Comparison of ENCODE assay signal across 15 cellular contexts in the genomic region with DNA sequence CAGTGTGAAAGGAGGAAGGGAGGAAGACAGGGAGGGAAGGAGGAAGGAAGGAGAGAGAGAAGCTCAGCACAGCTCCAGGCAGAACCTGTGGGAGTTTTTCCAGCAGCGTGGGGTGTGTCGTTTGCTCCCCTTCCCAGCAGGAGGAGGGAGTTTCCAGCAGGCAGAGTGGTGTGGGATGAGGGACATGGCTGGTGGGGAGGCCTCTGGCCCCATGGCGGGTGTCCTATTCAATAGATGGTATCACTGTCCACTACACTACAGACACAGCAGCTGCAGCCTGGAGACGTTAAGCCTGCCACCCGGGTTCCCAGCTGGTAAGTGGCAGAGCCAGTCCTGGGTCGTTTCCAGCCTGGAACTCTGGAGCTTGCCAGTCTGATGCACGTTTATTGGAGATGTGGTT. TPM values are rescaled to one million over a fixed set of nuclear protein-coding genes. Genes with fewer than 3 reads are reported as not detected.
DNase-seq lines count a peak whose midpoint lies in the region; ATAC-seq, FAIRE-seq and TF ChIP-seq lines count a peak whose summit lies in the region.
"Had no signal": no experiment of that assay in that cellular context is flagged by ENCODE, and none has a peak within 500 bp of the region (broad histone marks: within the 10 kb centered on the region; RNA-seq: fewer than 3 reads in every experiment).

No MANE protein-coding gene starts in this region.

- H3K36me3 ChIP-seq in SJCRH30 (no peaks in the 10 kb centered on the region), kidney (ENCODE audit: control insufficient read depth in 1 of 2, insufficient read depth in 2 of 2, low read length in 2 of 2) (no peaks in the 10 kb centered on the region), prostate gland (no peaks in the 10 kb centered on the region)
- H3K36me3 ChIP-seq in naive thymus-derived CD4-positive, alpha-beta T cell (ENCODE audit: control insufficient read depth in 2 of 3, insufficient read depth in 3 of 3, low read length in 3 of 3): no peaks in the 10 kb centered on the region
- H3K36me3 ChIP-seq: BLaER1, gastrocnemius medialis had no signal

- H3K4me3 ChIP-seq in SJCRH30: no peak overlapping the region
- no peak overlapping the region for H3K4me3 ChIP-seq in kidney (ENCODE audit: low read length in 2 of 2)
- no peak overlapping the region for H3K4me3 ChIP-seq in prostate gland
- H3K4me3 ChIP-seq in naive thymus-derived CD4-positive, alpha-beta T cell (ENCODE audit: low read length): no peak overlapping the region
- H3K4me3 ChIP-seq: BLaER1, gastrocnemius medialis had no signal

- CTCF ChIA-PET in naive thymus-derived CD4-positive, alpha-beta T cell (lab: Charles Lee): no interaction called here

- H3K36me3 Mint-ChIP-seq in HFFc6 (ENCODE audit: low read depth): no peaks in the 10 kb centered on the region
- H3K36me3 Mint-ChIP-seq in stimulated activated effector memory CD8-positive, alpha-beta T cell treated with anti-CD3 and anti-CD28 coated beads, Interleukin-12 subunit alpha, Interleukin-12 subunit beta, amount 100 ng/mL, for 72 hours: no peaks in the 10 kb centered on the region
- no peaks in the 10 kb centered on the region for H3K36me3 Mint-ChIP-seq in activated CD4-positive, alpha-beta T cell treated with anti-CD3 and anti-CD28 coated beads, Interleukin-2, amount 10 ng/mL, durations not matched to agents 24 days and 14 days (ENCODE audit: low read depth)
- H3K36me3 Mint-ChIP-seq in naive thymus-derived CD4-positive, alpha-beta T cell: no peaks in the 10 kb centered on the region

- peaks cover 35% of the 10 kb centered on the region for H3K4me1 ChIP-seq in SJCRH30
- peaks cover 0 to 3% of the 10 kb centered on the region in 2 donors for H3K4me1 ChIP-seq in kidney (ENCODE audit: control insufficient read depth in 1 of 2, insufficient read depth in 1 of 2, low read depth in 1 of 2, low read length in 2 of 2)
- peaks cover 10% of the 10 kb centered on the region for H3K4me1 ChIP-seq in prostate gland (replicated peaks)
- no peaks in the 10 kb centered on the region for H3K4me1 ChIP-seq in naive thymus-derived CD4-positive, alpha-beta T cell (ENCODE audit: control insufficient read depth in 2 of 2, insufficient read depth in 2 of 2, low read length in 2 of 2)

- POLR2A ChIA-PET in naive thymus-derived CD4-positive, alpha-beta T cell (lab: Charles Lee): no interaction called here

- no peak for ATAC-seq in stimulated activated effector memory CD8-positive, alpha-beta T cell treated with anti-CD3 and anti-CD28 coated beads, Interleukin-12 subunit alpha, Interleukin-12 subunit beta, amount 100 ng/mL, for 72 hours
- no peak for ATAC-seq in naive thymus-derived CD4-positive, alpha-beta T cell
- ATAC-seq: gastrocnemius medialis had no signal

- no peaks in the 10 kb centered on the region for H3K9me3 Mint-ChIP-seq in HFFc6
- no peaks in the 10 kb centered on the region for H3K9me3 Mint-ChIP-seq in stimulated activated effector memory CD8-positive, alpha-beta T cell treated with anti-CD3 and anti-CD28 coated beads, Interleukin-12 subunit alpha, Interleukin-12 subunit beta, amount 100 ng/mL, for 72 hours
- no peaks in the 10 kb centered on the region for H3K9me3 Mint-ChIP-seq in activated CD4-positive, alpha-beta T cell treated with anti-CD3 and anti-CD28 coated beads, Interleukin-2, amount 10 ng/mL, durations not matched to agents 24 days and 14 days
- peaks cover 0 to 1% (median 0%) of the 10 kb centered on the region in 11 donors for H3K9me3 Mint-ChIP-seq in naive thymus-derived CD4-positive, alpha-beta T cell
- H3K9me3 Mint-ChIP-seq: activated T-helper 2 cell treated with anti-CD3 and anti-CD28 coated beads, Interferon-gamma antibody, Interleukin-2, Interleukin-4, amounts not matched to agents 10 μg/mL and 5 μg/mL and 100 μg/mL, durations not matched to agents 14 hours and 24 hours and 36 hours had no signal

- peak overlapping the region; percentile 46 for H3K4me3 Mint-ChIP-seq in HFFc6
- no peak overlapping the region for H3K4me3 Mint-ChIP-seq in stimulated activated effector memory CD8-positive, alpha-beta T cell treated with anti-CD3 and anti-CD28 coated beads, Interleukin-12 subunit alpha, Interleukin-12 subunit beta, amount 100 ng/mL, for 72 hours
- H3K4me3 Mint-ChIP-seq in activated CD4-positive, alpha-beta T cell treated with anti-CD3 and anti-CD28 coated beads, Interleukin-2, amount 10 ng/mL, durations not matched to agents 24 days and 14 days: no peak overlapping the region
- no peak overlapping the region for H3K4me3 Mint-ChIP-seq in naive thymus-derived CD4-positive, alpha-beta T cell

- 21% methylated on average over 7 of the region's 7 CpGs for WGBS in prostate gland

- TF ChIP-seq CTCF in HFFc6 (IDR thresholded peaks at IDR 0.05) (no peak), kidney (IDR thresholded peaks at IDR 0.05; ENCODE audit: borderline replicate concordance, extremely low read depth, insufficient read depth) (no peak), prostate gland (IDR thresholded peaks at IDR 0.05) (no peak)

- H3K9me3 ChIP-seq in SJCRH30 (replicated peaks) (no peaks in the 10 kb centered on the region), kidney (ENCODE audit: control insufficient read depth in 1 of 2, low read length in 2 of 2) (no peaks in the 10 kb centered on the region), prostate gland (no peaks in the 10 kb centered on the region)
- H3K9me3 ChIP-seq in naive thymus-derived CD4-positive, alpha-beta T cell (ENCODE audit: control insufficient read depth in 2 of 3, low read length in 3 of 3): no peaks in the 10 kb centered on the region
- H3K9me3 ChIP-seq: BLaER1, gastrocnemius medialis had no signal

- H3K9ac ChIP-seq in kidney (ENCODE audit: low read length in 2 of 2): no peak overlapping the region
- H3K9ac ChIP-seq: BLaER1 had no signal

- no peak for DNase-seq in HFFc6
- DNase-seq in SJCRH30: peak; percentile 24 to 40
- peak; percentile 4 for DNase-seq in kidney
- peak; percentile 56 for DNase-seq in prostate gland (ENCODE audit: low spot score)
- DNase-seq in stimulated activated effector memory CD8-positive, alpha-beta T cell treated with anti-CD3 and anti-CD28 coated beads, Interleukin-12 subunit alpha, Interleukin-12 subunit beta, amount 100 ng/mL, for 72 hours (ENCODE audit: low spot score in 2 of 2): no peak
- no peak for DNase-seq in activated CD4-positive, alpha-beta T cell treated with anti-CD3 and anti-CD28 coated beads, Interleukin-2, amount 10 ng/mL, durations not matched to agents 24 days and 14 days
- DNase-seq in naive thymus-derived CD4-positive, alpha-beta T cell: no peak
- DNase-seq: DMS79, gastrocnemius medialis, NCI-H1436 treated with DMSO at 0.1 percent for 48 hours had no signal

- peak overlapping the region; percentile 52 for H3K27ac Mint-ChIP-seq in HFFc6
- H3K27ac Mint-ChIP-seq in stimulated activated effector memory CD8-positive, alpha-beta T cell treated with anti-CD3 and anti-CD28 coated beads, Interleukin-12 subunit alpha, Interleukin-12 subunit beta, amount 100 ng/mL, for 72 hours: no peak overlapping the region
- H3K27ac Mint-ChIP-seq in activated CD4-positive, alpha-beta T cell treated with anti-CD3 and anti-CD28 coated beads, Interleukin-2, amount 10 ng/mL, durations not matched to agents 24 days and 14 days: no peak overlapping the region
- no peak overlapping the region for H3K27ac Mint-ChIP-seq in naive thymus-derived CD4-positive, alpha-beta T cell
- H3K27ac Mint-ChIP-seq: activated T-helper 2 cell treated with anti-CD3 and anti-CD28 coated beads, Interferon-gamma antibody, Interleukin-2, Interleukin-4, amounts not matched to agents 10 μg/mL and 5 μg/mL and 100 μg/mL, durations not matched to agents 14 hours and 24 hours and 36 hours had no signal

- H3K27ac ChIP-seq in SJCRH30: no peak overlapping the region
- H3K27ac ChIP-seq in kidney (ENCODE audit: low read depth in 2 of 2, low read length in 2 of 2): no peak overlapping the region
- H3K27ac ChIP-seq in prostate gland: no peak overlapping the region
- H3K27ac ChIP-seq in naive thymus-derived CD4-positive, alpha-beta T cell (ENCODE audit: low read depth, low read length): no peak overlapping the region
- H3K27ac ChIP-seq: BLaER1, gastrocnemius medialis had no signal

- H3K27me3 Mint-ChIP-seq in HFFc6 (ENCODE audit: insufficient read depth): peaks cover 8% of the 10 kb centered on the region
- peaks cover 2% of the 10 kb centered on the region for H3K27me3 Mint-ChIP-seq in activated CD4-positive, alpha-beta T cell treated with anti-CD3 and anti-CD28 coated beads, Interleukin-2, amount 10 ng/mL, durations not matched to agents 24 days and 14 days
- H3K27me3 Mint-ChIP-seq in naive thymus-derived CD4-positive, alpha-beta T cell: peaks cover 0 to 4% (median 0%) of the 10 kb centered on the region in 5 donors

- H3K4me1 Mint-ChIP-seq in HFFc6 (ENCODE audit: low read depth): peaks cover 23% of the 10 kb centered on the region
- peaks cover 5% of the 10 kb centered on the region for H3K4me1 Mint-ChIP-seq in stimulated activated effector memory CD8-positive, alpha-beta T cell treated with anti-CD3 and anti-CD28 coated beads, Interleukin-12 subunit alpha, Interleukin-12 subunit beta, amount 100 ng/mL, for 72 hours
- peaks cover 6% of the 10 kb centered on the region for H3K4me1 Mint-ChIP-seq in activated CD4-positive, alpha-beta T cell treated with anti-CD3 and anti-CD28 coated beads, Interleukin-2, amount 10 ng/mL, durations not matched to agents 24 days and 14 days
- peaks cover 4 to 11% (median 8%) of the 10 kb centered on the region in 7 donors for H3K4me1 Mint-ChIP-seq in naive thymus-derived CD4-positive, alpha-beta T cell

- TF ChIP-seq POLR2A in prostate gland (IDR thresholded peaks at IDR 0.05): no peak

- H3K27me3 ChIP-seq in SJCRH30: no peaks in the 10 kb centered on the region
- no peaks in the 10 kb centered on the region for H3K27me3 ChIP-seq in prostate gland (replicated peaks; ENCODE audit: insufficient read depth)
- H3K27me3 ChIP-seq in naive thymus-derived CD4-positive, alpha-beta T cell (ENCODE audit: control insufficient read depth in 2 of 2, insufficient read depth in 2 of 2, low read length in 2 of 2): no peaks in the 10 kb centered on the region
- H3K27me3 ChIP-seq: BLaER1, gastrocnemius medialis had no signal

- no peak for FAIRE-seq in kidney (lab: Jason Lieb, UNC)
- FAIRE-seq: RCC 7860 had no signal

- intact Hi-C loops in kidney (cut with DNase I) (no loop called here), prostate gland (cut with DNase I) (no loop called here)
- intact Hi-C loops in activated CD4-positive, alpha-beta T cell treated with anti-CD3 and anti-CD28 coated beads, Interleukin-2, amount 10 ng/mL, durations not matched to agents 24 days and 14 days (cut with micrococcal nuclease): no loop called here
- intact Hi-C loops in naive thymus-derived CD4-positive, alpha-beta T cell (cut with micrococcal nuclease): no loop called here

RNA-seq across cellular contexts. Expression of a gene that starts 44.7 kb away (rescaled TPM):
- total RNA-seq in HFFc6 (2021; fragmentation: NEBNext Ultra II Directional; extraction: Animal tissue kit (Norgen Biotek cat#: 25700)): 10 to 100 TPM; 40.2 to 46.1 (median 41.9) TPM
- total RNA-seq in SJCRH30 (2014; rRNA removed; shearing (Covaris generic)): 13.0 and 18.4 TPM in 2 replicates
- total RNA-seq in kidney: 3.7 TPM
- polyA plus RNA-seq in kidney (ENCODE audit: insufficient read depth, low read depth, low replicate concordance): 0.32 TPM
- total RNA-seq in prostate gland: 10 to 100 TPM in 1 of 2 donors, 1 to 10 TPM in 1; 3.8 to 16.4 TPM
- 0.09 and 0.14 TPM in 2 replicates for total RNA-seq in activated CD4-positive, alpha-beta T cell treated with anti-CD3 and anti-CD28 coated beads, Interleukin-2, amount 10 ng/mL, durations not matched to agents 24 days and 14 days
- total RNA-seq in naive thymus-derived CD4-positive, alpha-beta T cell: 1 to 10 TPM in 1 of 5 experiments, not detected in 4; 1.6 TPM
- not detected for polyA plus RNA-seq in naive thymus-derived CD4-positive, alpha-beta T cell
- total RNA-seq: activated CD8-positive, alpha-beta memory T cell treated with anti-CD3 and anti-CD28 coated beads for 36 hours; mononuclear cell had no signal

Comparison
In these comparisons a context has a peak if more than half of its experiments do, and no peak if none do; other contexts are left out.
1. DNase-seq: peak in SJCRH30 (2 of 2), kidney (single experiment) and prostate gland (single experiment); none in HFFc6 (single experiment), stimulated activated effector memory CD8-positive, alpha-beta T cell treated with anti-CD3 and anti-CD28 coated beads, Interleukin-12 subunit alpha, Interleukin-12 subunit beta, amount 100 ng/mL, for 72 hours (0 of 2), activated CD4-positive, alpha-beta T cell treated with anti-CD3 and anti-CD28 coated beads, Interleukin-2, amount 10 ng/mL, durations not matched to agents 24 days and 14 days (single experiment) and naive thymus-derived CD4-positive, alpha-beta T cell (0 of 9).